Comparison of ENCODE assay signal across 8 cellular contexts in the genomic region with DNA sequence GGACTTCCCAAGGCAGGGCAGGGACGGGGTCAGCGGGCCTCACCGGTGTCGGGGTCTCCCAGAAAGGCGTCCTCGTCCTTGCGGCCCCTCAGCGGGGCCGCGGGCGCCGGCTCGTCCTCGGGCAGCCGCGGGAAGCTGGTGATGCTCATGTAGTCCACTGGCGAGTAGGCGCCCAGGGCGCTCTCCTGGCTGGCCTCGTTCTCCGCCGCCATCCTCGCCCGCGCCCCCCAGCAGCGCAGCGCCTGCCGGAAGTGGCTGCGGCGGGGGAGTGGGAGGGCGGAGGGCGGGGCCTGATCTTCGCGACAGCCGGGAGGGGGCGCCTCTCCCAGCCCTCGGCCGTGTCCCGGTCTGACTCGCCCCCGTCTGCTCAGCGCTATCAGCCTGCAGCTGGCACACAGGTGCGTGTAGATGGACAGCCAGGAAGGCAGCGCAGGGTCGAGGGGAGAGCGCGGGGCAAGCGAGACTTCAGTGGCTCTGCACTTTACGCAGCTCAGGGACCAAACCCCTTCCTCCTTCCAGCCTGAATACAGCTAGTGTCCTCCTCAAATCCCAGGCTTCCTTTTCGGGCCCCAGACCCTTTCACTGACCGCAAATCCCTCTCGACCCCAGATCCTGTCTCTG. TPM values are rescaled to one million over a fixed set of nuclear protein-coding genes. Genes with fewer than 3 reads are reported as not detected.
DNase-seq lines count a peak whose midpoint lies in the region; ATAC-seq and TF ChIP-seq lines count a peak whose summit lies in the region.

TSS of gene GGT7 (minus strand) at position 253 of the 621 bp plus-strand sequence. CDS start at position 212, 41 bp downstream.

- peak; percentile 53 for ATAC-seq in HG03045 (IDR thresholded peaks at IDR 0.05; ENCODE audit: unreplicated experiment)
- ATAC-seq in GM18873 (IDR thresholded peaks at IDR 0.05; ENCODE audit: low FRiP score, unreplicated experiment) = no peak

- peak within 1 kb of the TSS; percentile 77 for H3K27ac ChIP-seq in layer of hippocampus (ENCODE audit: low read depth, low read length)

- peak; percentile 85 for DNase-seq in G401 (ENCODE audit: low spot score)
- DNase-seq in NCI-H446 (lab: John Stamatoyannopoulos, UW) = peak; percentile 12 to 78
- peak; percentile 87 to 88 for DNase-seq in activated CD4-positive, alpha-beta T cell treated with anti-CD3 and anti-CD28 coated beads for 4 hours
- DNase-seq in choroid plexus epithelial cell (ENCODE audit: low read depth) = peak; percentile 66
- peak; percentile 76 to 81 for DNase-seq in stimulated activated CD4-positive, alpha-beta T cell treated with anti-CD3 and anti-CD28 coated beads, Interleukin-1b, Interleukin-23, amount 100 ng/mL, for 1 hour (ENCODE audit: low read depth in 2 of 2)

- no peaks in the 10 kb centered on the region for H3K27me3 ChIP-seq in layer of hippocampus (ENCODE audit: control insufficient read depth, insufficient read depth, low read length)

- peak; percentile 57 for TF ChIP-seq CTCF in choroid plexus epithelial cell (conservative IDR thresholded peaks at IDR 0.05; ENCODE audit: low read depth, low read length)

- H3K4me3 ChIP-seq in choroid plexus epithelial cell (ENCODE audit: low read depth, low read length) = peak within 1 kb of the TSS; percentile 70

- in situ Hi-C loops in G401 (cut with HindIII; ENCODE audit: low sequenced_read_pairs) = no loop called here

RNA-seq across cellular contexts. Expression of gene GGT7, which starts in this region (rescaled TPM):
- total RNA-seq in G401 (2014; rRNA removed; shearing (Covaris generic)) = 11.2 and 13.8 TPM in 2 replicates
